10 cellular contexts compared by ENCODE assay signal in genomic region chr1:106268070-106268469, GRCh38.
DNase-seq lines count a peak whose midpoint lies in the region; ATAC-seq and TF ChIP-seq lines count a peak whose summit lies in the region.
"Had no signal": no experiment of that assay in that cellular context is flagged by ENCODE, and none has a peak within 500 bp of the region (broad histone marks: within the 10 kb centered on the region; RNA-seq: fewer than 3 reads in every experiment).

No MANE protein-coding gene starts in this region.

- H3K9me2 ChIP-seq in SU-DHL-6 (replicated peaks; ENCODE audit: insufficient read depth, low read length), result no peaks in the 10 kb centered on the region

- H3K4me3 ChIP-seq in SU-DHL-6 (ENCODE audit: insufficient read depth, low read length, poor library complexity, severe bottlenecking), result no peak overlapping the region

- no peak overlapping the region for H3K4me2 ChIP-seq in SU-DHL-6 (ENCODE audit: low read depth, low read length, poor library complexity, severe bottlenecking)

- no peaks in the 10 kb centered on the region for H3K27me3 ChIP-seq in SU-DHL-6 (ENCODE audit: low read length)

- H2AFZ ChIP-seq in SU-DHL-6 (ENCODE audit: low read depth, low read length, severe bottlenecking), result peak overlapping the region; percentile 77

- in situ Hi-C loops in KBM-7 (cut with MboI; ENCODE audit: low pct_unique_long_range_greater_than_20kb, low sequenced_read_pairs), result no loop called here

- no peaks in the 10 kb centered on the region for H3K36me3 ChIP-seq in SU-DHL-6 (ENCODE audit: low read length)

- H3K9me3 ChIP-seq in SU-DHL-6 (ENCODE audit: insufficient read depth, low read length), result no peaks in the 10 kb centered on the region

- no peak overlapping the region for H3K27ac ChIP-seq in SU-DHL-6 (ENCODE audit: low read depth, low read length)

- no peaks in the 10 kb centered on the region for H3F3A ChIP-seq in SU-DHL-6 (ENCODE audit: insufficient read depth)

- no peaks in the 10 kb centered on the region for H3K79me2 ChIP-seq in SU-DHL-6 (ENCODE audit: insufficient read depth, low read length)

- H3K9ac ChIP-seq in SU-DHL-6 (ENCODE audit: low read length), result no peak overlapping the region

- H4K20me1 ChIP-seq in SU-DHL-6 (ENCODE audit: low read depth, low read length), result no peaks in the 10 kb centered on the region

- ATAC-seq in GM19324 (IDR thresholded peaks at IDR 0.05; ENCODE audit: low FRiP score, unreplicated experiment), result no peak

- DNase-seq in DMS53 treated with DMSO at 0.1 percent for 48 hours (lab: John Stamatoyannopoulos, UW; ENCODE audit: unreplicated experiment), result peak; percentile 20
- peak; percentile 35 for DNase-seq in KBM-7
- DNase-seq in left kidney (ENCODE audit: low read depth, low spot score), result peak; percentile 39
- no peak for DNase-seq in GM19240 (ENCODE audit: insufficient read length, low spot score)
- DNase-seq in SKM-1 (lab: John Stamatoyannopoulos, UW; ENCODE audit: unreplicated experiment), result no peak
- DNase-seq in MV-4-11 (lab: John Stamatoyannopoulos, UW), result no peak
- DNase-seq: activated effector memory CD4-positive, alpha-beta T cell treated with Interleukin-2 at 50 U/mL for 16 hours; naive B cell had no signal

- no peak for TF ChIP-seq CTCF in SU-DHL-6 (IDR thresholded peaks at IDR 0.05; ENCODE audit: insufficient read depth, low read length, poor library complexity, severe bottlenecking)

Comparison
In these comparisons a context has a peak if more than half of its experiments do, and no peak if none do; other contexts are left out.
1. DNase-seq: peak in DMS53 treated with DMSO at 0.1 percent for 48 hours (single experiment), KBM-7 (single experiment) and left kidney (single experiment); none in GM19240 (single experiment), SKM-1 (single experiment) and MV-4-11 (single experiment).